Comparison of ENCODE assay signal across 14 cellular contexts in genomic region chr17:49403514-49404289, GRCh38. TPM values are rescaled to one million over a fixed set of nuclear protein-coding genes. Genes with fewer than 3 reads are reported as not detected.
DNase-seq lines count a peak whose midpoint lies in the region; ATAC-seq and TF ChIP-seq lines count a peak whose summit lies in the region.
"Had no signal": no experiment of that assay in that cellular context is flagged by ENCODE, and none has a peak within 500 bp of the region (broad histone marks: within the 10 kb centered on the region; RNA-seq: fewer than 3 reads in every experiment).

No MANE protein-coding gene starts in this region.

- intact Hi-C loops in testis (cut with DNase I; ENCODE audit: low total_unique reads) = no loop called here
- intact Hi-C loops in heart right ventricle (cut with DNase I) = loop anchor here in 2 of 10 donors (10.0 kb wide), 2 partner anchors 151 to 301 kb away; partner anchors contain the start of gene SLC35B1 (in 1 of the 2)

- no peak for ATAC-seq in activated T-cell treated with anti-CD3 and anti-CD28 coated beads, Interleukin-2, amount 50 U/mL, for 72 hours (replicated peaks in 1 of 2)
- ATAC-seq in activated T-cell treated with anti-CD3 and anti-CD28 coated beads, Interleukin-2, amount 50 U/mL, for 4 hours = no peak
- no peak for ATAC-seq in activated naive CD8-positive, alpha-beta T cell treated with anti-CD3 and anti-CD28 coated beads, Interleukin-2, amount 50 U/mL, for 24 hours
- ATAC-seq in memory B cell (ENCODE audit: low read depth) (no peak), heart right ventricle (no peak), GM21529 (IDR thresholded peaks at IDR 0.05; ENCODE audit: unreplicated experiment) (no peak)
- ATAC-seq: activated CD4-positive, alpha-beta T cell treated with anti-CD3 and anti-CD28 coated beads for 36 hours had no signal

- H3K27me3 Mint-ChIP-seq in activated T-cell treated with anti-CD3 and anti-CD28 coated beads, Interleukin-2, amount 50 U/mL, for 72 hours (ENCODE audit: low read depth) = no peaks in the 10 kb centered on the region
- no peaks in the 10 kb centered on the region for H3K27me3 Mint-ChIP-seq in activated T-cell treated with anti-CD3 and anti-CD28 coated beads, Interleukin-2, amount 50 U/mL, for 4 hours (ENCODE audit: low read depth)
- no peaks in the 10 kb centered on the region for H3K27me3 Mint-ChIP-seq in activated naive CD8-positive, alpha-beta T cell treated with anti-CD3 and anti-CD28 coated beads, Interleukin-2, amount 50 U/mL, for 24 hours
- H3K27me3 Mint-ChIP-seq in memory B cell = no peaks in the 10 kb centered on the region
- H3K27me3 Mint-ChIP-seq in H9 (ENCODE audit: low read depth) = no peaks in the 10 kb centered on the region
- H3K27me3 Mint-ChIP-seq: activated CD4-positive, alpha-beta T cell treated with anti-CD3 and anti-CD28 coated beads for 36 hours had no signal

- H3K27me3 ChIP-seq in testis (no peaks in the 10 kb centered on the region), heart right ventricle (no peaks in the 10 kb centered on the region), H9 (ENCODE audit: insufficient read depth, low read length) (no peaks in the 10 kb centered on the region)
- H3K27me3 ChIP-seq: transverse colon had no signal

- H3K18ac ChIP-seq in H9 (ENCODE audit: insufficient read length, low read depth, low read length) = no peak overlapping the region

- H4K8ac ChIP-seq in H9 (replicated peaks; ENCODE audit: insufficient read length, low read depth, low read length) = no peak overlapping the region

- no peaks in the 10 kb centered on the region for H3K23me2 ChIP-seq in H9 (ENCODE audit: insufficient read length, low read depth, low read length, poor library complexity, severe bottlenecking)

- H3K4me1 ChIP-seq in testis (peaks cover 23% of the 10 kb centered on the region), heart right ventricle (peaks cover 0 to 12% (median 4%) of the 10 kb centered on the region in 9 donors), H9 (ENCODE audit: insufficient read depth, low read length) (no peaks in the 10 kb centered on the region)

- H2AK5ac ChIP-seq in H9 (ENCODE audit: insufficient read length, low read length) = no peak overlapping the region

- H3K14ac ChIP-seq in H9 (ENCODE audit: insufficient read depth, low read length) = no peak overlapping the region

- H3K36me3 ChIP-seq in testis (ENCODE audit: low read depth, missing control alignments) (no peaks in the 10 kb centered on the region), heart right ventricle (peaks cover 0 to 63% (median 46%) of the 10 kb centered on the region in 9 donors)

- no peaks in the 10 kb centered on the region for H3K9me3 ChIP-seq in testis
- no peaks in the 10 kb centered on the region for H3K9me3 ChIP-seq in heart right ventricle
- H3K9me3 ChIP-seq in H9 (ENCODE audit: control insufficient read depth, low read depth, low read length) = no peaks in the 10 kb centered on the region
- H3K9me3 ChIP-seq: transverse colon had no signal

- H3T11ph ChIP-seq in H9 (ENCODE audit: low read length) = no peak overlapping the region

- no peak overlapping the region for H3K56ac ChIP-seq in H9 (ENCODE audit: insufficient read length, low read depth, low read length)

- TF ChIP-seq CTCF in testis (IDR thresholded peaks at IDR 0.05) = no peak
- no peak for TF ChIP-seq CTCF in heart right ventricle (IDR thresholded peaks at IDR 0.05)
- TF ChIP-seq CTCF in H9 (conservative IDR thresholded peaks at IDR 0.05) = no peak

- H3K4me3 ChIP-seq in testis = no peak overlapping the region
- no peak overlapping the region for H3K4me3 ChIP-seq in heart right ventricle
- H3K4me3 ChIP-seq: transverse colon had no signal

- WGBS in testis, 2 donors = 40 to 61% methylated on average over 9 to 10 of the region's 10 CpGs
- 78 to 84% methylated on average over 10 of the region's 10 CpGs for WGBS in heart right ventricle, 2 donors
- no CpG with 5 or more reads among the region's 10 CpGs for WGBS in H9 (ENCODE audit: extremely low coverage, insufficient read length, low lambda C conversion rate)

- H3K4ac ChIP-seq in H9 (ENCODE audit: low read depth, low read length) = no peak overlapping the region

- no peak overlapping the region for H3K9ac ChIP-seq in H9 (ENCODE audit: extremely low read depth, insufficient read length, low read length)

- peak overlapping the region; percentile 73 for H3K27ac Mint-ChIP-seq in activated T-cell treated with anti-CD3 and anti-CD28 coated beads, Interleukin-2, amount 50 U/mL, for 72 hours
- peak overlapping the region; percentile 35 for H3K27ac Mint-ChIP-seq in activated naive CD8-positive, alpha-beta T cell treated with anti-CD3 and anti-CD28 coated beads, Interleukin-2, amount 50 U/mL, for 24 hours
- H3K27ac Mint-ChIP-seq in memory B cell (peak overlapping the region; percentile 78), H9 (no peak overlapping the region)
- H3K27ac Mint-ChIP-seq: activated CD4-positive, alpha-beta T cell treated with anti-CD3 and anti-CD28 coated beads for 36 hours had no signal

- no peak overlapping the region for H3K4me2 ChIP-seq in H9 (ENCODE audit: insufficient read depth, insufficient read length, low read length)

- no peaks in the 10 kb centered on the region for H3K9me3 Mint-ChIP-seq in activated T-cell treated with anti-CD3 and anti-CD28 coated beads, Interleukin-2, amount 50 U/mL, for 72 hours
- no peaks in the 10 kb centered on the region for H3K9me3 Mint-ChIP-seq in activated T-cell treated with anti-CD3 and anti-CD28 coated beads, Interleukin-2, amount 50 U/mL, for 4 hours
- no peaks in the 10 kb centered on the region for H3K9me3 Mint-ChIP-seq in activated naive CD8-positive, alpha-beta T cell treated with anti-CD3 and anti-CD28 coated beads, Interleukin-2, amount 50 U/mL, for 24 hours
- no peaks in the 10 kb centered on the region for H3K9me3 Mint-ChIP-seq in memory B cell
- no peaks in the 10 kb centered on the region for H3K9me3 Mint-ChIP-seq in H9

- H3K79me2 ChIP-seq in H9 (ENCODE audit: insufficient read depth, low read length) = no peaks in the 10 kb centered on the region

- H2AFZ ChIP-seq in H9 (ENCODE audit: low read length) = no peak overlapping the region

- H2BK5ac ChIP-seq in H9 (ENCODE audit: insufficient read length, low read length) = no peak overlapping the region

- no peak for DNase-seq in activated T-cell treated with anti-CD3 and anti-CD28 coated beads, Interleukin-2, amount 50 U/mL, for 72 hours
- no peak for DNase-seq in activated T-cell treated with anti-CD3 and anti-CD28 coated beads, Interleukin-2, amount 50 U/mL, for 4 hours
- DNase-seq in activated naive CD8-positive, alpha-beta T cell treated with anti-CD3 and anti-CD28 coated beads, Interleukin-2, amount 50 U/mL, for 24 hours = no peak
- DNase-seq in memory B cell (ENCODE audit: low spot score in 2 of 2) = no peak
- peak; percentile 63 for DNase-seq in testis
- DNase-seq in heart right ventricle = no peak
- no peak for DNase-seq in H9
- DNase-seq: activated CD4-positive, alpha-beta T cell treated with anti-CD3 and anti-CD28 coated beads for 36 hours; activated effector memory CD4-positive, alpha-beta T cell treated with Interleukin-2 at 50 U/mL for 16 hours; NCI-H1092 treated with DMSO at 0.1 percent for 48 hours; NCI-H226; SW 1271; transverse colon had no signal

- H3K4me1 Mint-ChIP-seq in activated T-cell treated with anti-CD3 and anti-CD28 coated beads, Interleukin-2, amount 50 U/mL, for 72 hours (ENCODE audit: low read depth) = peaks cover 24% of the 10 kb centered on the region
- peaks cover 34% of the 10 kb centered on the region for H3K4me1 Mint-ChIP-seq in activated T-cell treated with anti-CD3 and anti-CD28 coated beads, Interleukin-2, amount 50 U/mL, for 4 hours (ENCODE audit: low read depth)
- peaks cover 46% of the 10 kb centered on the region for H3K4me1 Mint-ChIP-seq in activated naive CD8-positive, alpha-beta T cell treated with anti-CD3 and anti-CD28 coated beads, Interleukin-2, amount 50 U/mL, for 24 hours
- H3K4me1 Mint-ChIP-seq in memory B cell (peaks cover 20% of the 10 kb centered on the region), H9 (peaks cover 7 to 18% of the 10 kb centered on the region in 2 experiments)

- no peak overlapping the region for H4K91ac ChIP-seq in H9 (ENCODE audit: insufficient read length, low read depth, low read length)

- no peak for TF ChIP-seq POLR2A in testis (IDR thresholded peaks at IDR 0.05)

- H2BK12ac ChIP-seq in H9 (ENCODE audit: insufficient read length, low read depth, low read length) = no peak overlapping the region

- no peak overlapping the region for H4K5ac ChIP-seq in H9 (ENCODE audit: insufficient read length, low read depth, low read length)

- H2BK15ac ChIP-seq in H9 (ENCODE audit: low read depth, low read length) = no peak overlapping the region

- no peak overlapping the region for H2BK120ac ChIP-seq in H9 (ENCODE audit: low read depth, low read length, poor library complexity, severe bottlenecking)

- H3K36me3 Mint-ChIP-seq in activated T-cell treated with anti-CD3 and anti-CD28 coated beads, Interleukin-2, amount 50 U/mL, for 72 hours (ENCODE audit: insufficient read depth in 2 of 2) = peaks cover 2 to 20% of the 10 kb centered on the region in 2 donors
- peaks cover 56% of the 10 kb centered on the region for H3K36me3 Mint-ChIP-seq in activated T-cell treated with anti-CD3 and anti-CD28 coated beads, Interleukin-2, amount 50 U/mL, for 4 hours (ENCODE audit: insufficient read depth)
- H3K36me3 Mint-ChIP-seq in activated naive CD8-positive, alpha-beta T cell treated with anti-CD3 and anti-CD28 coated beads, Interleukin-2, amount 50 U/mL, for 24 hours (ENCODE audit: low read depth) = peaks cover 55% of the 10 kb centered on the region
- H3K36me3 Mint-ChIP-seq in memory B cell (peaks cover 23% of the 10 kb centered on the region), H9 (ENCODE audit: insufficient read depth in 1 of 3, low read depth in 3 of 3) (peaks cover 45 to 63% (median 48%) of the 10 kb centered on the region in 3 experiments)

- no peaks in the 10 kb centered on the region for H3K79me1 ChIP-seq in H9 (ENCODE audit: insufficient read depth, low read depth, low read length, poor library complexity, severe bottlenecking)

- no peak overlapping the region for H3K23ac ChIP-seq in H9 (ENCODE audit: insufficient read length, low read depth, low read length)

- H3K27ac ChIP-seq in testis (peak overlapping the region; percentile 49 to 83), heart right ventricle (peak overlapping the region in 1 of 10 donors; percentile 31), H9 (ENCODE audit: insufficient read length, low read depth, low read length) (no peak overlapping the region)
- H3K27ac ChIP-seq: transverse colon had no signal

- no peak overlapping the region for H2BK20ac ChIP-seq in H9 (ENCODE audit: low read depth, low read length, poor library complexity, severe bottlenecking)

- H4K20me1 ChIP-seq in H9 (ENCODE audit: control insufficient read depth, insufficient read depth, insufficient read length) = peaks cover 2% of the 10 kb centered on the region

- H3K4me3 Mint-ChIP-seq in activated T-cell treated with anti-CD3 and anti-CD28 coated beads, Interleukin-2, amount 50 U/mL, for 72 hours = no peak overlapping the region
- H3K4me3 Mint-ChIP-seq in activated T-cell treated with anti-CD3 and anti-CD28 coated beads, Interleukin-2, amount 50 U/mL, for 4 hours = no peak overlapping the region
- H3K4me3 Mint-ChIP-seq in activated naive CD8-positive, alpha-beta T cell treated with anti-CD3 and anti-CD28 coated beads, Interleukin-2, amount 50 U/mL, for 24 hours = no peak overlapping the region
- H3K4me3 Mint-ChIP-seq in memory B cell = peak overlapping the region; percentile 39
- no peak overlapping the region for H3K4me3 Mint-ChIP-seq in H9
- H3K4me3 Mint-ChIP-seq: activated CD4-positive, alpha-beta T cell treated with anti-CD3 and anti-CD28 coated beads for 36 hours had no signal

RNA-seq across cellular contexts. Expression of gene PHB1, which starts 11.0 kb away (rescaled TPM):
- total RNA-seq in activated T-cell treated with anti-CD3 and anti-CD28 coated beads, Interleukin-2, amount 50 U/mL, for 72 hours = 100 to 1,000 TPM in 1 of 2 donors, 10 to 100 TPM in 1; 91.4 to 119 TPM
- total RNA-seq in activated T-cell treated with anti-CD3 and anti-CD28 coated beads, Interleukin-2, amount 50 U/mL, for 4 hours = 100 to 1,000 TPM; 549 to 631 (median 628) TPM
- total RNA-seq in testis (100 to 1,000 TPM in 1 of 2 donors, 10 to 100 TPM in 1; 69.1 to 103 TPM), heart right ventricle (100 to 1,000 TPM; 187 to 249 (median 215) TPM), H9 (2021) (325 and 351 TPM in 2 replicates)
- polyA plus RNA-seq in testis (ENCODE audit: insufficient read depth, low read depth, low replicate concordance) (95.1 TPM), heart right ventricle (100 to 1,000 TPM; 107 to 317 TPM)

RNA-seq across cellular contexts. Expression of gene ZNF652, which starts 41.7 kb away (rescaled TPM):
- 10 to 100 TPM in 1 of 2 donors, 1 to 10 TPM in 1; 8.3 to 13.2 TPM for total RNA-seq in activated T-cell treated with anti-CD3 and anti-CD28 coated beads, Interleukin-2, amount 50 U/mL, for 72 hours
- 1 to 10 TPM; 2.8 to 3.2 (median 3.1) TPM for total RNA-seq in activated T-cell treated with anti-CD3 and anti-CD28 coated beads, Interleukin-2, amount 50 U/mL, for 4 hours
- total RNA-seq in testis (10 to 100 TPM; 51.2 to 62.3 TPM), heart right ventricle (10 to 100 TPM; 16.0 to 23.8 (median 19.6) TPM), H9 (2021) (33.6 and 34.1 TPM in 2 replicates)
- polyA plus RNA-seq in testis (ENCODE audit: insufficient read depth, low read depth, low replicate concordance) (32.3 TPM), heart right ventricle (10 to 100 TPM in 1 of 2 donors, 1 to 10 TPM in 1; 5.2 to 35.6 TPM)

Comparison
In these comparisons a context has a peak if more than half of its experiments do, and no peak if none do; other contexts are left out.
1. H3K27ac Mint-ChIP-seq: peak in activated T-cell treated with anti-CD3 and anti-CD28 coated beads, Interleukin-2, amount 50 U/mL, for 72 hours (single experiment), activated naive CD8-positive, alpha-beta T cell treated with anti-CD3 and anti-CD28 coated beads, Interleukin-2, amount 50 U/mL, for 24 hours (single experiment) and memory B cell (single experiment); none in H9 (0 of 3).